In the genomic region with DNA sequence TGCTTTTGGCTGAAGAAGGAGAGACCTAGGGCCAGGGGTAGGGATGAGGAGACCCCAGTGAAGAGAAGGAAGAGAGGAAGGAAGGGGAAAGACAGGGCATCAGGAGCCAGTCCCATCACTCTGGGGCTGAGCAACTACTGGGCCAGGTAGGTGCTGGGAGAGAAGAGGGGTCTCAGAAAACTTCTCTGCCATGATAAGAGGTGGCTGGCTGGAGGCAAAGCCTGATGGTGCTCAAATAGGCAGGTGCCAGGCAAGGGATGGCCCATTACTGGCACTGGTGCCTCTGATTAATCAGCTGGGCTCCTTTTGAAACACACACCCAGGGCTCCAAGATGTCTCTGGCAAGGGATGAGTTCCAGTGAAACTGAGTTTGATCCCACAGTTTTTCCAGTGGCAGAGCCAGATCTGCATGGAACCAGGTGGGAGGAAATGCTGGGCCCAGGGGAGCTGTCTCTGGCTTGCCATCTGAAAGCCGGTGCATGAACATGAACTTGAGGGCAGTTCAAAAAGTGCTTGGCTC, we compare ENCODE assay signal across 10 cellular contexts. TPM values are rescaled to one million over a fixed set of nuclear protein-coding genes. Genes with fewer than 3 reads are reported as not detected.
DNase-seq lines count a peak whose midpoint lies in the region; ATAC-seq and TF ChIP-seq lines count a peak whose summit lies in the region.
"Had no signal": no experiment of that assay in that cellular context is flagged by ENCODE, and none has a peak within 500 bp of the region (broad histone marks: within the 10 kb centered on the region; RNA-seq: fewer than 3 reads in every experiment).

No MANE protein-coding gene starts in this region.

- H3K27me3 ChIP-seq in ACC112 (ENCODE audit: insufficient read depth, low read length) (no peaks in the 10 kb centered on the region), Loucy (ENCODE audit: insufficient read depth, low read length, poor library complexity, severe bottlenecking) (no peaks in the 10 kb centered on the region), trophoblast cell (ENCODE audit: insufficient read depth, low read length) (no peaks in the 10 kb centered on the region), prostate gland (replicated peaks; ENCODE audit: insufficient read depth) (no peaks in the 10 kb centered on the region)

- H3K4ac ChIP-seq in trophoblast cell (ENCODE audit: low read depth, low read length) = peak overlapping the region; percentile 10

- H2AFZ ChIP-seq in ACC112 (ENCODE audit: low read length, unreplicated experiment) (no peak overlapping the region), Loucy (ENCODE audit: low read length) (no peak overlapping the region), trophoblast cell (ENCODE audit: insufficient read depth, low read length, poor library complexity) (no peak overlapping the region)
- H2AFZ ChIP-seq: GM23338 had no signal

- H2BK5ac ChIP-seq in trophoblast cell (ENCODE audit: low read depth, low read length, poor library complexity) = no peak overlapping the region

- H3K4me1 Mint-ChIP-seq in dendritic cell treated with granulocyte-macrophage colony-stimulating factor and Interleukin-4, amounts not matched to agents 40 ng/mL and 50 ng/mL, for 4 days (ENCODE audit: low read depth) = peaks cover 38% of the 10 kb centered on the region

- H3K9ac ChIP-seq in Loucy (ENCODE audit: low read depth, low read length, poor library complexity, severe bottlenecking) (peak overlapping the region; percentile 97), trophoblast cell (ENCODE audit: low read length) (no peak overlapping the region)

- H3K27ac ChIP-seq in ACC112 (ENCODE audit: low read depth, low read length) (no peak overlapping the region), trophoblast cell (ENCODE audit: low read depth, low read length) (no peak overlapping the region), prostate gland (peak overlapping the region in 1 of 2 donors; percentile 38)

- H2BK120ac ChIP-seq in trophoblast cell (ENCODE audit: insufficient read depth, low read length, poor library complexity) = no peak overlapping the region

- H3K23ac ChIP-seq in trophoblast cell (ENCODE audit: low read length) = no peak overlapping the region

- DNase-seq in trophoblast cell (no peak), prostate gland (ENCODE audit: low spot score) (no peak), NCI-H1417 treated with DMSO at 0.1 percent for 48 hours (lab: John Stamatoyannopoulos, UW) (no peak), left colon (no peak)
- DNase-seq: Calu3 had no signal

- H3K9me3 ChIP-seq in Loucy (ENCODE audit: insufficient read depth, low read depth, low read length) = no peaks in the 10 kb centered on the region
- H3K9me3 ChIP-seq in trophoblast cell (ENCODE audit: insufficient read depth, low read depth, low read length) = peaks cover 4% of the 10 kb centered on the region
- H3K9me3 ChIP-seq in prostate gland = no peaks in the 10 kb centered on the region

- peaks cover 60% of the 10 kb centered on the region for H3K79me2 ChIP-seq in ACC112 (ENCODE audit: control insufficient read depth, insufficient read depth, low read length, unreplicated experiment)
- H3K79me2 ChIP-seq in Loucy (ENCODE audit: insufficient read depth, low read length) = peaks cover 96% of the 10 kb centered on the region
- peaks cover 20% of the 10 kb centered on the region for H3K79me2 ChIP-seq in trophoblast cell (ENCODE audit: control insufficient read depth, insufficient read depth, low read length, poor library complexity)

- no CpG with 5 or more reads among the region's 1 CpG for WGBS in trophoblast cell (ENCODE audit: extremely low coverage, insufficient coverage, insufficient read length)
- 75% methylated on average over 1 of the region's 1 CpG for WGBS in prostate gland

- H4K12ac ChIP-seq in trophoblast cell (ENCODE audit: low read depth, low read length) = no peak overlapping the region

- H3K4me2 ChIP-seq in Loucy (ENCODE audit: low read depth, low read length, poor library complexity, severe bottlenecking) = peak overlapping the region; percentile 87
- H3K4me2 ChIP-seq in trophoblast cell (ENCODE audit: low read length) = no peak overlapping the region
- H3K4me2 ChIP-seq: GM23338 had no signal

- TF ChIP-seq POLR2A in prostate gland (IDR thresholded peaks at IDR 0.05) = no peak

- no peak overlapping the region for H3K14ac ChIP-seq in trophoblast cell (ENCODE audit: low read length)

- no peaks in the 10 kb centered on the region for H3K9me2 ChIP-seq in Loucy (replicated peaks; ENCODE audit: low read depth, low read length)

- no peak overlapping the region for H3K18ac ChIP-seq in trophoblast cell (ENCODE audit: low read length)

- no peaks in the 10 kb centered on the region for H3K9me3 Mint-ChIP-seq in dendritic cell treated with granulocyte-macrophage colony-stimulating factor and Interleukin-4, amounts not matched to agents 40 ng/mL and 50 ng/mL, for 4 days
- H3K9me3 Mint-ChIP-seq: GM23338 had no signal

- no peak overlapping the region for H2BK12ac ChIP-seq in trophoblast cell (ENCODE audit: low read length)

- intact Hi-C loops in dendritic cell treated with granulocyte-macrophage colony-stimulating factor and Interleukin-4, amounts not matched to agents 40 ng/mL and 50 ng/mL, for 4 days (cut with micrococcal nuclease) = no loop called here
- intact Hi-C loops in prostate gland (cut with DNase I) (loop anchor here (5.0 kb wide), 3 partner anchors 36 to 116 kb away; a partner anchor contains a TSS), left colon (cut with DNase I, micrococcal nuclease) (no loop called here)

- no peak overlapping the region for H2AK5ac ChIP-seq in trophoblast cell (ENCODE audit: low read length)

- ATAC-seq in HG03354 (IDR thresholded peaks at IDR 0.05; ENCODE audit: poor library complexity, severe bottlenecking, unreplicated experiment) (no peak), left colon (no peak)
- ATAC-seq: GM23338 had no signal

- H3K79me1 ChIP-seq in trophoblast cell (ENCODE audit: low read length) = peaks cover 19% of the 10 kb centered on the region

- H3K27ac Mint-ChIP-seq in dendritic cell treated with granulocyte-macrophage colony-stimulating factor and Interleukin-4, amounts not matched to agents 40 ng/mL and 50 ng/mL, for 4 days = peak overlapping the region; percentile 16
- H3K27ac Mint-ChIP-seq: GM23338 had no signal

- peaks cover 66% of the 10 kb centered on the region for H4K20me1 ChIP-seq in Loucy (ENCODE audit: insufficient read depth, low read length, poor library complexity, severe bottlenecking)

- no peaks in the 10 kb centered on the region for H3F3A ChIP-seq in Loucy (ENCODE audit: low read depth)

- no peak overlapping the region for H4K8ac ChIP-seq in trophoblast cell (ENCODE audit: low read depth, low read length)

- H3K4me3 ChIP-seq in ACC112 (ENCODE audit: low read depth, low read length) = peak overlapping the region; percentile 97
- H3K4me3 ChIP-seq in Loucy (ENCODE audit: low read length, poor library complexity, severe bottlenecking) = peak overlapping the region; percentile 91
- H3K4me3 ChIP-seq in trophoblast cell (ENCODE audit: low read depth, low read length) = no peak overlapping the region
- no peak overlapping the region for H3K4me3 ChIP-seq in prostate gland
- H3K4me3 ChIP-seq: GM23338 had no signal

- TF ChIP-seq CTCF in Loucy (conservative IDR thresholded peaks at IDR 0.05; ENCODE audit: low read length) = no peak
- no peak for TF ChIP-seq CTCF in prostate gland (IDR thresholded peaks at IDR 0.05)

- no peaks in the 10 kb centered on the region for H3K36me3 Mint-ChIP-seq in dendritic cell treated with granulocyte-macrophage colony-stimulating factor and Interleukin-4, amounts not matched to agents 40 ng/mL and 50 ng/mL, for 4 days (ENCODE audit: low read depth)

- peaks cover 67% of the 10 kb centered on the region for H3K27me3 Mint-ChIP-seq in dendritic cell treated with granulocyte-macrophage colony-stimulating factor and Interleukin-4, amounts not matched to agents 40 ng/mL and 50 ng/mL, for 4 days

- peaks cover 30% of the 10 kb centered on the region for H3K36me3 ChIP-seq in ACC112 (ENCODE audit: insufficient read depth, low read length)
- peaks cover 38% of the 10 kb centered on the region for H3K36me3 ChIP-seq in Loucy (ENCODE audit: insufficient read depth, low read length)
- H3K36me3 ChIP-seq in trophoblast cell (ENCODE audit: control insufficient read depth in 1 of 2, insufficient read depth in 2 of 2, low read length in 2 of 2) = peaks cover 21 to 44% of the 10 kb centered on the region in 2 experiments
- peaks cover 7 to 8% of the 10 kb centered on the region in 2 donors for H3K36me3 ChIP-seq in prostate gland

- peaks cover 45% of the 10 kb centered on the region for H3K4me1 ChIP-seq in ACC112 (ENCODE audit: control insufficient read depth, insufficient read depth, low read length, unreplicated experiment)
- peaks cover 84% of the 10 kb centered on the region for H3K4me1 ChIP-seq in Loucy (ENCODE audit: insufficient read depth, low read length, poor library complexity, severe bottlenecking)
- H3K4me1 ChIP-seq in trophoblast cell (ENCODE audit: control insufficient read depth in 1 of 2, insufficient read depth in 2 of 2, low read length in 2 of 2) = peaks cover 15 to 26% of the 10 kb centered on the region in 2 experiments
- no peaks in the 10 kb centered on the region for H3K4me1 ChIP-seq in prostate gland (replicated peaks)

- H4K91ac ChIP-seq in trophoblast cell (ENCODE audit: low read depth, low read length) = no peak overlapping the region

- peak overlapping the region; percentile 48 for H3K4me3 Mint-ChIP-seq in dendritic cell treated with granulocyte-macrophage colony-stimulating factor and Interleukin-4, amounts not matched to agents 40 ng/mL and 50 ng/mL, for 4 days
- H3K4me3 Mint-ChIP-seq: GM23338 had no signal

RNA-seq across cellular contexts. Expression of a gene that starts 2.8 kb away (rescaled TPM):
- polyA plus RNA-seq in trophoblast cell (2013) = 10.4 and 10.7 TPM in 2 replicates
- total RNA-seq in prostate gland (10 to 100 TPM; 18.4 to 31.5 TPM), left colon (10 to 100 TPM in 1 of 2 donors, 1 to 10 TPM in 1; 9.5 to 20.2 TPM)

Comparison
In these comparisons a context has a peak if more than half of its experiments do, and no peak if none do; other contexts are left out.
1. H3K4me3 ChIP-seq: peak in ACC112 (single experiment) and Loucy (single experiment); none in trophoblast cell (single experiment) and prostate gland (0 of 2).